In the genomic region with DNA sequence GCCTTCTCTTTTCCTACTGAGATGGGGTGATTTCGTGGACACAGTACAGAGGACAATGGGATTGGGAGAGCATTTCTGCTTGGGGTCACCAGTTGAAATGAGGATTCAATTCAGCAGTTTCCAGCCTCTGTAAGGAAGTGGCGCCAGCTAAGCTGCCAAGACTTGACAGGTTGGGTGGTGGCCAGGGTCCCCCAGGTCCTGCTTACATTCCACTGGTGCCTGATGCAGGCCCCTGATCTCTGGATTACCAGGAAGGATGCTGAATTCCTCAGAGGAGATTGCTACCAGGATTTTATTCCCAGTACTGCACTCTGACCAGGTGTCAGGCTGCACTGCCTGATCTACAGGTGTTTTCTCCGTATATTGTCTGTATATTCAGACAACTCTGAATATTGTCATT, we compare ENCODE assay signal across 28 cellular contexts.
"Had no signal": no experiment of that assay in that cellular context is flagged by ENCODE, and none has a peak within 500 bp of the region (broad histone marks: within the 10 kb centered on the region; RNA-seq: fewer than 3 reads in every experiment).

No MANE protein-coding gene starts in this region.

- H3K9me3 Mint-ChIP-seq: activated CD4-positive, alpha-beta memory T cell treated with anti-CD3 and anti-CD28 coated beads, Interleukin-2, amount 10 ng/mL, durations not matched to agents 7 days and 5 days; activated CD4-positive, alpha-beta T cell treated with anti-CD3 and anti-CD28 coated beads, Interleukin-2, amount 10 ng/mL, durations not matched to agents 7 days and 5 days; activated T-cell treated with anti-CD3 and anti-CD28 coated beads, Interleukin-2, amount 50 U/mL, for 24 hours; activated T-cell treated with anti-CD3 and anti-CD28 coated beads, Interleukin-2, amount 50 U/mL, for 72 hours had no signal

- H3K36me3 Mint-ChIP-seq: activated naive CD8-positive, alpha-beta T cell; brain; WTC11 had no signal

- H3K36me3 ChIP-seq: breast epithelium, cardiac muscle cell, colonic mucosa, esophagus muscularis mucosa, gastroesophageal sphincter, heart right ventricle had no signal

- H3K4me1 Mint-ChIP-seq: activated CD4-positive, alpha-beta memory T cell treated with anti-CD3 and anti-CD28 coated beads, Interleukin-2, amount 10 ng/mL, durations not matched to agents 7 days and 5 days; activated CD4-positive, alpha-beta T cell treated with anti-CD3 and anti-CD28 coated beads, Interleukin-2, amount 10 ng/mL, durations not matched to agents 7 days and 5 days; brain had no signal

- DNase-seq: activated CD4-positive, alpha-beta memory T cell treated with anti-CD3 and anti-CD28 coated beads, Interleukin-2, amount 10 ng/mL, durations not matched to agents 7 days and 5 days; activated CD4-positive, alpha-beta T cell treated with anti-CD3 and anti-CD28 coated beads for 1 hour; activated CD4-positive, alpha-beta T cell treated with anti-CD3 and anti-CD28 coated beads for 4 hours; activated CD4-positive, alpha-beta T cell treated with anti-CD3 and anti-CD28 coated beads, Interleukin-2, amount 10 ng/mL, durations not matched to agents 7 days and 5 days; activated CD4-positive, alpha-beta T cell treated with anti-CD3 and anti-CD28 coated beads, Interleukin-2, amount 50 U/mL, for 4 hours; activated gamma-delta T cell; activated naive CD4-positive, alpha-beta T cell treated with anti-CD3 and anti-CD28 coated beads, Interleukin-2, amount 50 U/mL, for 16 hours; activated naive CD4-positive, alpha-beta T cell treated with Interleukin-2 at 50 U/mL for 16 hours; activated T-cell treated with anti-CD3 and anti-CD28 coated beads for 4 hours; activated T-cell treated with anti-CD3 and anti-CD28 coated beads, Interleukin-2, amount 50 U/mL, for 24 hours; activated T-cell treated with anti-CD3 and anti-CD28 coated beads, Interleukin-2, amount 50 U/mL, for 72 hours; amniotic stem cell; aorta; central memory CD4-positive, alpha-beta T cell; cerebellar nuclear complex; colonic mucosa; effector memory CD4-positive, alpha-beta T cell; erythroblast; foreskin melanocyte; heart right ventricle; T-helper 2 cell had no signal

- ATAC-seq: activated T-cell treated with anti-CD3 and anti-CD28 coated beads, Interleukin-2, amount 50 U/mL, for 72 hours; gastroesophageal sphincter; heart right ventricle had no signal

- H3K27ac ChIP-seq: breast epithelium, cardiac muscle cell, colonic mucosa, esophagus muscularis mucosa, gastroesophageal sphincter, heart right ventricle had no signal

- H3K4me3 ChIP-seq: breast epithelium, cardiac muscle cell, colonic mucosa, esophagus muscularis mucosa, gastroesophageal sphincter, heart right ventricle had no signal

- H3K4me1 ChIP-seq: breast epithelium, colonic mucosa, esophagus muscularis mucosa, gastroesophageal sphincter had no signal

- H3K27me3 ChIP-seq: breast epithelium, cardiac muscle cell, colonic mucosa, esophagus muscularis mucosa, gastroesophageal sphincter, heart right ventricle had no signal

- H3K9me3 ChIP-seq: breast epithelium, colonic mucosa, esophagus muscularis mucosa, gastroesophageal sphincter, heart right ventricle had no signal

- H3K27ac Mint-ChIP-seq: activated CD4-positive, alpha-beta memory T cell treated with anti-CD3 and anti-CD28 coated beads, Interleukin-2, amount 10 ng/mL, durations not matched to agents 7 days and 5 days; activated CD4-positive, alpha-beta T cell treated with anti-CD3 and anti-CD28 coated beads, Interleukin-2, amount 10 ng/mL, durations not matched to agents 7 days and 5 days; activated naive CD8-positive, alpha-beta T cell; activated T-cell treated with anti-CD3 and anti-CD28 coated beads, Interleukin-2, amount 50 U/mL, for 24 hours; activated T-cell treated with anti-CD3 and anti-CD28 coated beads, Interleukin-2, amount 50 U/mL, for 72 hours; WTC11 had no signal

- H3K4me3 Mint-ChIP-seq: activated CD4-positive, alpha-beta memory T cell treated with anti-CD3 and anti-CD28 coated beads, Interleukin-2, amount 10 ng/mL, durations not matched to agents 7 days and 5 days; activated CD4-positive, alpha-beta T cell treated with anti-CD3 and anti-CD28 coated beads, Interleukin-2, amount 10 ng/mL, durations not matched to agents 7 days and 5 days; activated naive CD8-positive, alpha-beta T cell; activated T-cell treated with anti-CD3 and anti-CD28 coated beads, Interleukin-2, amount 50 U/mL, for 24 hours; activated T-cell treated with anti-CD3 and anti-CD28 coated beads, Interleukin-2, amount 50 U/mL, for 72 hours; brain; WTC11 had no signal
